ENCODE assay signal across 7 cellular contexts in the genomic region with DNA sequence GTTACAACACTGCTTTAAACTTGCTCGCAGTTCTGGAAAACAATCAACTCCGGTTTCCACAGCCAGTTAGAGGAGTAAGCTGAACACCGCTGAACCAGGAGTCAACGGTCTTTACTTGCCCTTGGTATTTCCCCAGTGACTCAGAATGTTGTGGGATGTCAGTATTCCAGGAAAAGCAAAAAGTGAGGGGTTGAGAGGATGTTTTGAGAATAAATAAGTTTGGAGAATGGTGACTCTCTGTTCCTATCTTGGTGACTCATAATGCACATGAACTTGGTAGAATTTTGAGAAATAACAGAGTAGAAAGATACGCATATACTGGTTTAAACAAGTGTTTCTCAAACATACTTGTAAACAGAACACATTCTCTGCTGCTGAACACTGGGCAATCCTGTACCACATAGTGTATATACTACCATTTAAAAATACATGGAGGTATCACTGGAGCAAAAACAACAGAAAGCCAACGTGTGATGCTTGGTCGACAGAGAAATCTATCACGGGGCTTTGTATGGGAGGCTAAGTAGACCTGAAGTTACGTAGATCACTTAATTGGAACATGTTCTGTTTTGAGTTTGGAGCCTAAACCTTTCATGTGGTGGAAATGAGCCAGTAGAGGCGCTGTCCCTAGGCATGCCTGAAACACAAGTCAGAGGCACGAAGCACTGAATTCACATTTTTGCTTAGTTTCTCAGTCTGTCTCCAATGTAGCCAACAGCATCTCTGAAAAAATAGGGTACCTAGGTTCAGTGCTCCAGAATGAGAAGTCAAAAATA.
A peak's percentile ranks its signal among the peaks of the same experiment; 100 is the strongest.
DNase-seq lines count a peak whose midpoint lies in the region; ATAC-seq lines count a peak whose summit lies in the region.

No MANE protein-coding gene starts in this region.

- no peaks in the 10 kb centered on the region for H3K9me3 Mint-ChIP-seq in activated CD4-positive, alpha-beta memory T cell treated with anti-CD3 and anti-CD28 coated beads, Interleukin-2, amount 10 ng/mL, durations not matched to agents 7 days and 5 days

- intact Hi-C loops in left cardiac atrium (cut with DNase I), result no loop called here

- H3K27ac Mint-ChIP-seq in activated CD4-positive, alpha-beta memory T cell treated with anti-CD3 and anti-CD28 coated beads, Interleukin-2, amount 10 ng/mL, durations not matched to agents 7 days and 5 days, result peak overlapping the region; percentile 23

- ATAC-seq in left cardiac atrium, result peak; percentile 68 to 98
- ATAC-seq in HG03097 (IDR thresholded peaks at IDR 0.05; ENCODE audit: low FRiP score, unreplicated experiment), result no peak

- CTCF ChIA-PET in activated CD4-positive, alpha-beta memory T cell treated with anti-CD3 and anti-CD28 coated beads, Interleukin-2, amount 10 ng/mL, durations not matched to agents 7 days and 5 days (lab: Charles Lee), result no interaction called here

- H3K36me3 Mint-ChIP-seq in activated CD4-positive, alpha-beta memory T cell treated with anti-CD3 and anti-CD28 coated beads, Interleukin-2, amount 10 ng/mL, durations not matched to agents 7 days and 5 days (ENCODE audit: low read depth), result no peaks in the 10 kb centered on the region

- no peak overlapping the region for H3K4me3 Mint-ChIP-seq in activated CD4-positive, alpha-beta memory T cell treated with anti-CD3 and anti-CD28 coated beads, Interleukin-2, amount 10 ng/mL, durations not matched to agents 7 days and 5 days

- peaks cover 19% of the 10 kb centered on the region for H3K4me1 Mint-ChIP-seq in activated CD4-positive, alpha-beta memory T cell treated with anti-CD3 and anti-CD28 coated beads, Interleukin-2, amount 10 ng/mL, durations not matched to agents 7 days and 5 days

- peaks cover 9% of the 10 kb centered on the region for H3K27me3 Mint-ChIP-seq in activated CD4-positive, alpha-beta memory T cell treated with anti-CD3 and anti-CD28 coated beads, Interleukin-2, amount 10 ng/mL, durations not matched to agents 7 days and 5 days

- DNase-seq in HCEC 1CT (peak; percentile 98), left cardiac atrium (peak; percentile 32), smooth muscle cell of the brain vasculature (ENCODE audit: low read depth, low spot score) (peak; percentile 95), cerebellar cortex (ENCODE audit: low spot score) (no peak), KG1 (lab: John Stamatoyannopoulos, UW) (no peak)
- DNase-seq in activated CD4-positive, alpha-beta memory T cell treated with anti-CD3 and anti-CD28 coated beads, Interleukin-2, amount 10 ng/mL, durations not matched to agents 7 days and 5 days, result peak; percentile 18

- POLR2A ChIA-PET in activated CD4-positive, alpha-beta memory T cell treated with anti-CD3 and anti-CD28 coated beads, Interleukin-2, amount 10 ng/mL, durations not matched to agents 7 days and 5 days (lab: Charles Lee), result no interaction called here

Comparison
In these comparisons a context has a peak if more than half of its experiments do, and no peak if none do; other contexts are left out.
1. DNase-seq: peak in HCEC 1CT (single experiment), activated CD4-positive, alpha-beta memory T cell treated with anti-CD3 and anti-CD28 coated beads, Interleukin-2, amount 10 ng/mL, durations not matched to agents 7 days and 5 days (single experiment), left cardiac atrium (single experiment) and smooth muscle cell of the brain vasculature (single experiment); none in cerebellar cortex (single experiment) and KG1 (single experiment).